22 cellular contexts compared by ENCODE assay signal in genomic region chr22:21710156-21710555, GRCh38. TPM values are rescaled to one million over a fixed set of nuclear protein-coding genes. Genes with fewer than 3 reads are reported as not detected.
A peak's percentile ranks its signal among the peaks of the same experiment; 100 is the strongest.
DNase-seq lines count a peak whose midpoint lies in the region; ATAC-seq and TF ChIP-seq lines count a peak whose summit lies in the region.
"Had no signal": no experiment of that assay in that cellular context is flagged by ENCODE, and none has a peak within 500 bp of the region (broad histone marks: within the 10 kb centered on the region; RNA-seq: fewer than 3 reads in every experiment).

No MANE protein-coding gene starts in this region.

- H3K9ac ChIP-seq in adipocyte (ENCODE audit: low read length): no peak overlapping the region
- H3K9ac ChIP-seq: BLaER1 treated with 17β-estradiol and CSF1 and Interleukin-3, amounts not matched to agents 10 nM and 100 nM; parathyroid adenoma had no signal

- no peak for ATAC-seq in HG02623 (IDR thresholded peaks at IDR 0.05; ENCODE audit: unreplicated experiment)
- ATAC-seq: activated naive CD4-positive, alpha-beta T cell treated with anti-CD3 and anti-CD28 coated beads, Interleukin-2, amount 50 U/mL, for 72 hours; HCT116; left lobe of liver; naive thymus-derived CD8-positive, alpha-beta T cell; right cardiac atrium had no signal

- H3K36me3 ChIP-seq in adipocyte (ENCODE audit: control insufficient read depth, insufficient read depth, low read length, severe bottlenecking): no peaks in the 10 kb centered on the region

- no peaks in the 10 kb centered on the region for H3K27me3 ChIP-seq in adipocyte (replicated peaks; ENCODE audit: control insufficient read depth, insufficient read depth, low read length)
- H3K27me3 ChIP-seq: ascending aorta; BLaER1 treated with 17β-estradiol and CSF1 and Interleukin-3, amounts not matched to agents 10 nM and 100 nM; dorsolateral prefrontal cortex; hepatocyte had no signal

- no peaks in the 10 kb centered on the region for H3K9me3 ChIP-seq in adipocyte (ENCODE audit: control insufficient read depth, low read length)
- H3K9me3 ChIP-seq: ascending aorta; BLaER1 treated with 17β-estradiol and CSF1 and Interleukin-3, amounts not matched to agents 10 nM and 100 nM had no signal

- peak; percentile 22 for DNase-seq in AG20443 (ENCODE audit: low spot score)
- DNase-seq in LHCN-M2 (ENCODE audit: low read depth): peak; percentile 69
- DNase-seq in adipocyte (ENCODE audit: low read depth): peak; percentile 8
- peak; percentile 44 to 73 for DNase-seq in foreskin fibroblast
- DNase-seq in activated T-cell treated with anti-CD3 and anti-CD28 coated beads, Interleukin-2, amount 50 U/mL, for 1 hour: no peak
- no peak for DNase-seq in HUDEP-2 (lab: John Stamatoyannopoulos, UW; ENCODE audit: unreplicated experiment in 76 of 76)
- no peak for DNase-seq in activated naive CD4-positive, alpha-beta T cell treated with anti-CD3 and anti-CD28 coated beads, Interleukin-2, amount 50 U/mL, for 16 hours
- DNase-seq: COR-L47; dorsolateral prefrontal cortex; mesendoderm; naive thymus-derived CD8-positive, alpha-beta T cell; NCI-H187; NCI-H526 treated with DMSO at 0.1 percent for 48 hours had no signal

- H3K4me3 ChIP-seq in adipocyte (ENCODE audit: low read length) (no peak overlapping the region), foreskin fibroblast (ENCODE audit: low read depth in 1 of 2, low read length in 2 of 2) (no peak overlapping the region)
- H3K4me3 ChIP-seq: ascending aorta; BLaER1 treated with 17β-estradiol and CSF1 and Interleukin-3, amounts not matched to agents 10 nM and 100 nM; dorsolateral prefrontal cortex; hepatocyte had no signal

- TF ChIP-seq CTCF in foreskin fibroblast (IDR thresholded peaks at IDR 0.05; ENCODE audit: low read depth, low read length): no peak

- peaks cover 5% of the 10 kb centered on the region for H3K4me1 ChIP-seq in adipocyte (ENCODE audit: control insufficient read depth, insufficient read depth, low read length)
- H3K4me1 ChIP-seq: ascending aorta had no signal

RNA-seq across cellular contexts. Expression of gene YPEL1, which starts 25.4 kb away (rescaled TPM):
- total RNA-seq in LHCN-M2 (2014; rRNA removed): 0.38 and 0.80 TPM in 2 replicates
- 0.62 TPM for polyA plus RNA-seq in LHCN-M2 (2012)

RNA-seq across cellular contexts. Expression of gene PPIL2, which starts 44.3 kb away (rescaled TPM):
- 27.8 and 29.6 TPM in 2 replicates for total RNA-seq in LHCN-M2 (2014; rRNA removed)
- polyA plus RNA-seq in LHCN-M2 (2012): 28.2 TPM

Comparison
In these comparisons a context has a peak if more than half of its experiments do, and no peak if none do; other contexts are left out.
1. DNase-seq: peak in AG20443 (single experiment), LHCN-M2 (single experiment), adipocyte (single experiment) and foreskin fibroblast (2 of 2); none in activated T-cell treated with anti-CD3 and anti-CD28 coated beads, Interleukin-2, amount 50 U/mL, for 1 hour (single experiment), HUDEP-2 (0 of 76) and activated naive CD4-positive, alpha-beta T cell treated with anti-CD3 and anti-CD28 coated beads, Interleukin-2, amount 50 U/mL, for 16 hours (single experiment).